In the genomic region with DNA sequence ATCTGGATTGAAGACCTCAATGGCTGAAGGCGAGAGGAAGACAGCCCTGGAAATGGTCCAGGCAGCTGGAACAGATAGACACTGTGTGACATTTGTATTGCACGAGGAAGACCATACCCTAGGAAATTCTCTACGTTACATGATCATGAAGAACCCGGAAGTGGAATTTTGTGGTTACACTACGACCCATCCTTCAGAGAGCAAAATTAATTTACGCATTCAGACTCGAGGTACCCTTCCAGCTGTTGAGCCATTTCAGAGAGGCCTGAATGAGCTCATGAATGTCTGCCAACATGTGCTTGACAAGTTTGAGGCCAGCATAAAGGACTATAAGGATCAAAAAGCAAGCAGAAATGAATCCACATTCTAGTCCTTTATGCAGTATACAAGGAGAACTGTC, we compare ENCODE assay signal across 9 cellular contexts. TPM values are rescaled to one million over a fixed set of nuclear protein-coding genes. Genes with fewer than 3 reads are reported as not detected.
DNase-seq lines count a peak whose midpoint lies in the region; ATAC-seq and TF ChIP-seq lines count a peak whose summit lies in the region.
"Had no signal": no experiment of that assay in that cellular context is flagged by ENCODE, and none has a peak within 500 bp of the region (broad histone marks: within the 10 kb centered on the region; RNA-seq: fewer than 3 reads in every experiment).

No MANE protein-coding gene starts in this region.

- ATAC-seq in CD4-positive, alpha-beta T cell (ENCODE audit: poor library complexity) = no peak

- no peaks in the 10 kb centered on the region for H3K9me3 ChIP-seq in CD4-positive, alpha-beta T cell (ENCODE audit: control insufficient read depth, low read length)
- no peaks in the 10 kb centered on the region for H3K9me3 ChIP-seq in HUES64 (ENCODE audit: insufficient read depth, low read depth, low read length)
- H3K9me3 ChIP-seq in adipocyte (ENCODE audit: control insufficient read depth, low read length) = no peaks in the 10 kb centered on the region

- H3K27ac Mint-ChIP-seq in CD4-positive, alpha-beta T cell = peak overlapping the region; percentile 99

- no peak overlapping the region for H3K56ac ChIP-seq in mesendoderm (ENCODE audit: low read length)

- peaks cover 60% of the 10 kb centered on the region for H3K36me3 Mint-ChIP-seq in CD4-positive, alpha-beta T cell (ENCODE audit: low read depth)

- no peaks in the 10 kb centered on the region for H3K9me3 Mint-ChIP-seq in CD4-positive, alpha-beta T cell

- H2BK120ac ChIP-seq in mesendoderm (ENCODE audit: low read depth, low read length) = no peak overlapping the region

- POLR2A ChIA-PET in CD4-positive, alpha-beta T cell (lab: Charles Lee) = interaction anchor here (0.8 to 4.1 kb wide), 4 partner anchors 18 to 197 kb away, joined by 3 to 94 read pairs (median 6); partner anchors contain the start of genes GTF3A and MTIF3

- no peak overlapping the region for H3K23ac ChIP-seq in mesendoderm (ENCODE audit: low read length)

- H3K4me3 ChIP-seq in HUES64 (ENCODE audit: low read length) (peak overlapping the region; percentile 97), adipocyte (ENCODE audit: low read length) (peak overlapping the region; percentile 98), mesendoderm (ENCODE audit: low read length) (no peak overlapping the region)

- H3K18ac ChIP-seq in mesendoderm (ENCODE audit: low read length) = no peak overlapping the region

- DNase-seq in CD4-positive, alpha-beta T cell = no peak
- DNase-seq in adipocyte (ENCODE audit: low read depth) (no peak), mesendoderm (no peak), DMS53 (lab: John Stamatoyannopoulos, UW) (no peak), HK-2 (ENCODE audit: unreplicated experiment) (no peak), NCI-H2107 treated with DMSO at 0.1 percent for 48 hours (lab: John Stamatoyannopoulos, UW; ENCODE audit: unreplicated experiment) (no peak), HuH-7.5 (ENCODE audit: low spot score) (no peak)
- DNase-seq: NCI-H1436 treated with DMSO at 0.1 percent for 48 hours had no signal

- no peak for TF ChIP-seq CTCF in CD4-positive, alpha-beta T cell (IDR thresholded peaks at IDR 0.05)

- H2AK5ac ChIP-seq in mesendoderm (ENCODE audit: low read length) = no peak overlapping the region

- peaks cover 82% of the 10 kb centered on the region for H3K4me1 Mint-ChIP-seq in CD4-positive, alpha-beta T cell (ENCODE audit: low read depth)

- H3K9ac ChIP-seq in HUES64 (ENCODE audit: low read depth, low read length) (peak overlapping the region; percentile 95; the same call in 1 of the 2 replicates), adipocyte (ENCODE audit: low read length) (no peak overlapping the region), mesendoderm (ENCODE audit: low read length) (peak overlapping the region; percentile 97)

- peak overlapping the region; percentile 95 for H3K4me3 Mint-ChIP-seq in CD4-positive, alpha-beta T cell

- no peak overlapping the region for H4K8ac ChIP-seq in mesendoderm (ENCODE audit: low read depth, low read length)

- peaks cover 37% of the 10 kb centered on the region for H3K36me3 ChIP-seq in HUES64 (ENCODE audit: insufficient read depth, low read length)
- H3K36me3 ChIP-seq in adipocyte (ENCODE audit: control insufficient read depth, insufficient read depth, low read length, severe bottlenecking) = no peaks in the 10 kb centered on the region
- peaks cover 4% of the 10 kb centered on the region for H3K36me3 ChIP-seq in mesendoderm (ENCODE audit: control insufficient read depth, insufficient read depth, low read length)

- H3K27ac ChIP-seq in CD4-positive, alpha-beta T cell (ENCODE audit: low read depth, low read length) = no peak overlapping the region
- H3K27ac ChIP-seq in HUES64 (ENCODE audit: low read depth, low read length) = no peak overlapping the region
- H3K27ac ChIP-seq in mesendoderm (ENCODE audit: low read depth, low read length) = no peak overlapping the region

- H3K79me1 ChIP-seq in mesendoderm (ENCODE audit: low read length) = peaks cover 33% of the 10 kb centered on the region

- peak overlapping the region; percentile 10 for H3K4me2 ChIP-seq in mesendoderm (ENCODE audit: low read length)

- H3K79me2 ChIP-seq in mesendoderm (ENCODE audit: control insufficient read depth, insufficient read depth, low read length) = peaks cover 52% of the 10 kb centered on the region

- intact Hi-C loops in CD4-positive, alpha-beta T cell (cut with DNase I, micrococcal nuclease) = loop anchor here (2.0 to 10.0 kb wide), 6 partner anchors 36 to 1368 kb away; partner anchors contain the start of genes CDK8 (in 1 of the 2), GSX1 (in 1 of the 2), RPL21 (in 1 of the 2) and USP12 (in 1 of the 2)

- no peak overlapping the region for H2BK15ac ChIP-seq in mesendoderm (replicated peaks; ENCODE audit: low read depth)

- 95% methylated on average over 7 of the region's 7 CpGs for WGBS in HUES64
- no CpG with 5 or more reads among the region's 7 CpGs for WGBS in mesendoderm (ENCODE audit: extremely low coverage, insufficient coverage, low lambda C conversion rate)

- H3K4ac ChIP-seq in mesendoderm (ENCODE audit: low read depth, low read length) = no peak overlapping the region

- no peak overlapping the region for H4K5ac ChIP-seq in mesendoderm (ENCODE audit: low read length)

- CTCF ChIA-PET in CD4-positive, alpha-beta T cell (lab: Charles Lee) = no interaction called here

- H3K27me3 Mint-ChIP-seq in CD4-positive, alpha-beta T cell = no peaks in the 10 kb centered on the region

- no peak overlapping the region for H2BK5ac ChIP-seq in mesendoderm (ENCODE audit: low read length)

- peaks cover 36% of the 10 kb centered on the region for H3K4me1 ChIP-seq in HUES64 (ENCODE audit: insufficient read depth, low read length)
- H3K4me1 ChIP-seq in adipocyte (ENCODE audit: control insufficient read depth, insufficient read depth, low read length) = peaks cover 39% of the 10 kb centered on the region
- H3K4me1 ChIP-seq in mesendoderm (ENCODE audit: control insufficient read depth, low read depth, low read length) = peaks cover 19% of the 10 kb centered on the region

- H3K27me3 ChIP-seq in CD4-positive, alpha-beta T cell (ENCODE audit: control insufficient read depth, insufficient read depth, low read length) = no peaks in the 10 kb centered on the region
- H3K27me3 ChIP-seq in HUES64 (ENCODE audit: insufficient read depth, low read length) (no peaks in the 10 kb centered on the region), adipocyte (replicated peaks; ENCODE audit: control insufficient read depth, insufficient read depth, low read length) (no peaks in the 10 kb centered on the region), mesendoderm (ENCODE audit: insufficient read depth, low read length, poor library complexity) (no peaks in the 10 kb centered on the region)

RNA-seq across cellular contexts. Expression of gene POLR1D, which starts 1.2 kb away (rescaled TPM):
- 100 to 1,000 TPM; 197 to 200 TPM for total RNA-seq in CD4-positive, alpha-beta T cell
- polyA plus RNA-seq in HUES64 (2013, experiment 1 of 2) = 172 TPM
- 182 TPM for polyA plus RNA-seq in HUES64 (2013, experiment 2 of 2)
- 313 TPM for polyA plus RNA-seq in mesendoderm (2013, experiment 1 of 2)
- 316 TPM for polyA plus RNA-seq in mesendoderm (2013, experiment 2 of 2)

RNA-seq across cellular contexts. Expression of gene LNX2, which starts 2.6 kb away (rescaled TPM):
- total RNA-seq in CD4-positive, alpha-beta T cell = 1 to 10 TPM; 3.5 to 3.9 TPM
- 8.1 TPM for polyA plus RNA-seq in HUES64 (2013, experiment 1 of 2)
- polyA plus RNA-seq in HUES64 (2013, experiment 2 of 2) = 8.5 TPM
- polyA plus RNA-seq in mesendoderm (2013, experiment 1 of 2) = 8.9 TPM
- polyA plus RNA-seq in mesendoderm (2013, experiment 2 of 2) = 9.3 TPM
